In genomic region chr6:158705386-158706126, GRCh38 we compare ENCODE assay signal across 14 cellular contexts. TPM values are rescaled to one million over a fixed set of nuclear protein-coding genes. Genes with fewer than 3 reads are reported as not detected.
DNase-seq lines count a peak whose midpoint lies in the region; ATAC-seq, FAIRE-seq and TF ChIP-seq lines count a peak whose summit lies in the region.
"Had no signal": no experiment of that assay in that cellular context is flagged by ENCODE, and none has a peak within 500 bp of the region (broad histone marks: within the 10 kb centered on the region; RNA-seq: fewer than 3 reads in every experiment).

No MANE protein-coding gene starts in this region.

- H3K27ac ChIP-seq in IMR-90 (ENCODE audit: insufficient read depth, low read length): no peak overlapping the region
- H3K27ac ChIP-seq in HepG2 (ENCODE audit: extremely low read length, insufficient read depth, low read length): no peak overlapping the region
- H3K27ac ChIP-seq in stomach smooth muscle (ENCODE audit: low read length): peak overlapping the region; percentile 69

- no peak overlapping the region for H3K4ac ChIP-seq in IMR-90 (ENCODE audit: low read depth, low read length)

- no peak overlapping the region for H2BK15ac ChIP-seq in IMR-90 (ENCODE audit: low read depth, low read length)

- H3K9me1 ChIP-seq in IMR-90 (ENCODE audit: insufficient read depth, low read length): peaks cover 3% of the 10 kb centered on the region; the same call in 1 of the 2 replicates

- H3K27ac Mint-ChIP-seq in activated CD8-positive, alpha-beta T cell treated with anti-CD3 and anti-CD28 coated beads, Interleukin-2, amount 10 ng/mL, durations not matched to agents 7 days and 5 days: peak overlapping the region; percentile 73
- no peak overlapping the region for H3K27ac Mint-ChIP-seq in activated naive CD4-positive, alpha-beta T cell treated with anti-CD3 and anti-CD28 coated beads, Interleukin-2, amount 50 U/mL, for 72 hours
- H3K27ac Mint-ChIP-seq: activated CD4-positive, alpha-beta memory T cell treated with anti-CD3 and anti-CD28 coated beads, Interleukin-2, amount 10 ng/mL, durations not matched to agents 7 days and 5 days; activated naive CD4-positive, alpha-beta T cell treated with anti-CD3 and anti-CD28 coated beads, Interleukin-2, amount 10 ng/mL, durations not matched to agents 7 days and 5 days had no signal

- H3K9ac ChIP-seq in IMR-90 (ENCODE audit: low read depth, low read length): no peak overlapping the region
- peak overlapping the region; percentile 35; the same call in 1 of the 2 replicates for H3K9ac ChIP-seq in HepG2 (ENCODE audit: insufficient read depth, low read depth, low read length)
- H3K9ac ChIP-seq in stomach smooth muscle (ENCODE audit: low read length in 2 of 2): no peak overlapping the region

- no peak for TF ChIP-seq EP300 in HepG2 (IDR thresholded peaks at IDR 0.05; ENCODE audit: low read depth in 2 of 2, low read length in 2 of 2)
- TF ChIP-seq EP300 in HepG2 (CRISPR knock-in tag; IDR thresholded peaks at IDR 0.05; ENCODE audit: borderline replicate concordance): no peak

- no peak overlapping the region for H2AK9ac ChIP-seq in IMR-90 (replicated peaks; ENCODE audit: low read depth, low read length, poor library complexity)

- BruUV-seq in IMR-90 (replicated peaks; lab: Mats Ljungman, UMichigan) (no TSS peak), HepG2 (replicated peaks; lab: Mats Ljungman, UMichigan) (no TSS peak)

- no peaks in the 10 kb centered on the region for H3K27me3 Mint-ChIP-seq in activated CD8-positive, alpha-beta T cell treated with anti-CD3 and anti-CD28 coated beads, Interleukin-2, amount 10 ng/mL, durations not matched to agents 7 days and 5 days (ENCODE audit: low read depth)
- H3K27me3 Mint-ChIP-seq: activated CD4-positive, alpha-beta memory T cell treated with anti-CD3 and anti-CD28 coated beads, Interleukin-2, amount 10 ng/mL, durations not matched to agents 7 days and 5 days; activated naive CD4-positive, alpha-beta T cell treated with anti-CD3 and anti-CD28 coated beads, Interleukin-2, amount 10 ng/mL, durations not matched to agents 7 days and 5 days had no signal

- H3K18ac ChIP-seq in IMR-90 (ENCODE audit: low read depth, low read length): no peak overlapping the region

- H2BK5ac ChIP-seq in IMR-90 (ENCODE audit: low read depth, low read length, poor library complexity, severe bottlenecking): no peak overlapping the region

- H2AK5ac ChIP-seq in IMR-90 (ENCODE audit: low read depth, low read length): peak overlapping the region; percentile 80

- TF ChIP-seq POLR2A in IMR-90 (IDR thresholded peaks at IDR 0.05; ENCODE audit: low read depth, low read length) (no peak), HepG2 (IDR thresholded peaks at IDR 0.05; ENCODE audit: insufficient read depth in 1 of 2, low read depth in 2 of 2, low read length in 2 of 2) (no peak)

- peaks cover 34% of the 10 kb centered on the region for H3K36me3 Mint-ChIP-seq in activated CD8-positive, alpha-beta T cell treated with anti-CD3 and anti-CD28 coated beads, Interleukin-2, amount 10 ng/mL, durations not matched to agents 7 days and 5 days (ENCODE audit: low read depth)
- H3K36me3 Mint-ChIP-seq in activated naive CD4-positive, alpha-beta T cell treated with anti-CD3 and anti-CD28 coated beads, Interleukin-2, amount 50 U/mL, for 72 hours: peaks cover 13 to 18% of the 10 kb centered on the region in 2 donors

- TF ChIP-seq RAD21 in IMR-90 (IDR thresholded peaks at IDR 0.05; ENCODE audit: low read length) (no peak), HepG2 (CRISPR knock-in tag; IDR thresholded peaks at IDR 0.05) (no peak)

- dilution Hi-C loops in IMR-90 (cut with HindIII; ENCODE audit: low sequenced_read_pairs, unreplicated experiment): no loop called here

- H3K4me3 ChIP-seq in IMR-90 (ENCODE audit: insufficient read depth, low read depth, low read length) (no peak overlapping the region), HepG2 (replicated peaks in 1 of 3; ENCODE audit: insufficient read depth in 1 of 3, low read depth in 2 of 3, low read length in 3 of 3) (peak overlapping the region in 1 of 3 experiments; percentile 77; a peak in 2 of 6 replicates), stomach smooth muscle (ENCODE audit: low read length in 2 of 2) (no peak overlapping the region)
- H3K4me3 ChIP-seq: mucosa of descending colon had no signal

- H2AFZ ChIP-seq in IMR-90 (replicated peaks; ENCODE audit: low read length, poor library complexity) (no peak overlapping the region), HepG2 (ENCODE audit: low read length) (no peak overlapping the region)

- H3K4me2 ChIP-seq in IMR-90 (ENCODE audit: low read depth, low read length) (no peak overlapping the region), HepG2 (ENCODE audit: low read depth, low read length) (peak overlapping the region; percentile 70)

- H3K4me3 Mint-ChIP-seq in activated CD8-positive, alpha-beta T cell treated with anti-CD3 and anti-CD28 coated beads, Interleukin-2, amount 10 ng/mL, durations not matched to agents 7 days and 5 days: no peak overlapping the region
- H3K4me3 Mint-ChIP-seq: activated CD4-positive, alpha-beta memory T cell treated with anti-CD3 and anti-CD28 coated beads, Interleukin-2, amount 10 ng/mL, durations not matched to agents 7 days and 5 days; activated naive CD4-positive, alpha-beta T cell treated with anti-CD3 and anti-CD28 coated beads, Interleukin-2, amount 10 ng/mL, durations not matched to agents 7 days and 5 days had no signal

- CTCF ChIA-PET in IMR-90 (lab: Yijun Ruan, JAX) (interaction anchor here (1.7 to 2.2 kb wide), 2 partner anchors 265 to 267 kb away, joined by 6 to 10 read pairs; no protein-coding TSS in a partner anchor), HepG2 (lab: Yijun Ruan, JAX; ENCODE audit: low intra/inter-chr PET ratio, low total read pairs) (interaction anchor here (1.0 to 1.2 kb wide), 3 partner anchors 14 to 491 kb away, joined by 3 to 5 read pairs (median 3); no protein-coding TSS in a partner anchor)
- CTCF ChIA-PET in activated CD8-positive, alpha-beta T cell treated with anti-CD3 and anti-CD28 coated beads, Interleukin-2, amount 10 ng/mL, durations not matched to agents 7 days and 5 days (lab: Charles Lee): interaction anchor here (0.9 to 2.4 kb wide), 2 partner anchors 11 to 429 kb away, joined by 4 to 16 read pairs; no protein-coding TSS in a partner anchor

- in situ Hi-C loops in IMR-90 (cut with MboI; ENCODE audit: low sequenced_read_pairs): loop anchor here (5.0 kb wide), 1 partner anchor 267 kb away; no protein-coding TSS in a partner anchor
- in situ Hi-C loops in HepG2 (cut with HindIII; ENCODE audit: extremely low pct_ligation_motif_present, low pct_unique_long_range_greater_than_20kb): loop anchor here (5.0 to 25.0 kb wide), 2 partner anchors 267 to 407 kb away; no protein-coding TSS in a partner anchor

- H3K36me3 ChIP-seq in IMR-90 (ENCODE audit: control insufficient read depth, insufficient read depth, low read length): no peaks in the 10 kb centered on the region
- H3K36me3 ChIP-seq in HepG2 (replicated peaks in 1 of 2; ENCODE audit: control insufficient read depth in 1 of 2, insufficient read depth in 2 of 2, low read length in 2 of 2): no peaks in the 10 kb centered on the region
- H3K36me3 ChIP-seq in stomach smooth muscle (ENCODE audit: control insufficient read depth in 2 of 2, insufficient read depth in 2 of 2, low read length in 2 of 2): no peaks in the 10 kb centered on the region

- no peak for FAIRE-seq in HepG2 (lab: Jason Lieb, UNC)

- intact Hi-C loops in IMR-90 (cut with micrococcal nuclease): loop anchor here (5.0 kb wide), 1 partner anchor 87 kb away; no protein-coding TSS in a partner anchor
- intact Hi-C loops in HepG2 (cut with micrococcal nuclease; ENCODE audit: unreplicated experiment): loop anchor here (5.0 to 10.0 kb wide), 2 partner anchors 87 to 399 kb away; no protein-coding TSS in a partner anchor

- no peak for TF ChIP-seq CTCF in IMR-90 (conservative IDR thresholded peaks at IDR 0.05; ENCODE audit: low read depth, low read length)
- no peak for TF ChIP-seq CTCF in HepG2 (CRISPR knock-in tag; IDR thresholded peaks at IDR 0.05)

- H3K79me2 ChIP-seq in HepG2 (ENCODE audit: insufficient read depth, low read length): no peaks in the 10 kb centered on the region

- H2BK120ac ChIP-seq in IMR-90 (ENCODE audit: low read depth, low read length): no peak overlapping the region; the same call in 1 of the 2 replicates

- peaks cover 12% of the 10 kb centered on the region; the same call in 1 of the 2 replicates for H3K4me1 ChIP-seq in IMR-90 (ENCODE audit: control insufficient read depth, insufficient read depth, low read length)
- peaks cover 26% of the 10 kb centered on the region for H3K4me1 ChIP-seq in HepG2 (ENCODE audit: insufficient read depth, low read length)
- H3K4me1 ChIP-seq in stomach smooth muscle (ENCODE audit: control insufficient read depth, insufficient read depth, low read length): peaks cover 36% of the 10 kb centered on the region

- no peak overlapping the region; the same call in 1 of the 2 replicates for H4K5ac ChIP-seq in IMR-90 (ENCODE audit: low read depth, low read length)

- DNase-seq in IMR-90: no peak
- DNase-seq in activated CD8-positive, alpha-beta T cell treated with anti-CD3 and anti-CD28 coated beads, Interleukin-2, amount 10 ng/mL, durations not matched to agents 7 days and 5 days: no peak
- DNase-seq in HepG2 (ENCODE audit: low spot score): no peak
- no peak for DNase-seq in NCI-H1436 (lab: John Stamatoyannopoulos, UW)
- DNase-seq in activated naive CD4-positive, alpha-beta T cell (lab: John Stamatoyannopoulos, UW): no peak
- DNase-seq in activated naive CD4-positive, alpha-beta T cell treated with anti-CD3 and anti-CD28 coated beads, Interleukin-2, amount 50 U/mL, for 72 hours (ENCODE audit: low spot score in 2 of 2): no peak
- DNase-seq: activated CD4-positive, alpha-beta memory T cell treated with anti-CD3 and anti-CD28 coated beads, Interleukin-2, amount 10 ng/mL, durations not matched to agents 7 days and 5 days; activated naive CD4-positive, alpha-beta T cell treated with anti-CD3 and anti-CD28 coated beads, Interleukin-2, amount 10 ng/mL, durations not matched to agents 7 days and 5 days; stimulated activated CD4-positive, alpha-beta T cell treated with anti-CD3 and anti-CD28 coated beads, Interleukin-2, amount 100 ng/mL, for 48 hours; stimulated activated naive CD4-positive, alpha-beta T cell treated with Interleukin-2 at 50 U/mL for 16 hours; T1000 had no signal

- H3K23ac ChIP-seq in IMR-90 (ENCODE audit: low read depth, low read length): no peak overlapping the region

- H3K9me3 ChIP-seq in IMR-90 (ENCODE audit: control insufficient read depth, insufficient read depth, low read length): no peaks in the 10 kb centered on the region
- no peaks in the 10 kb centered on the region for H3K9me3 ChIP-seq in HepG2 (ENCODE audit: low read length)
- no peaks in the 10 kb centered on the region for H3K9me3 ChIP-seq in stomach smooth muscle (ENCODE audit: control insufficient read depth in 2 of 2, low read length in 2 of 2)
- H3K9me3 ChIP-seq: mucosa of descending colon had no signal

- H4K8ac ChIP-seq in IMR-90 (ENCODE audit: low read depth in 2 of 2, low read length in 2 of 2): no peak overlapping the region

- H2BK20ac ChIP-seq in IMR-90 (ENCODE audit: low read depth, low read length): no peak overlapping the region

- H3K14ac ChIP-seq in IMR-90 (replicated peaks; ENCODE audit: low read depth, low read length): no peak overlapping the region

- H3K56ac ChIP-seq in IMR-90 (ENCODE audit: extremely low read depth, insufficient read depth, low read length): no peak overlapping the region

- H3K79me1 ChIP-seq in IMR-90 (ENCODE audit: low read depth in 1 of 2, low read length in 2 of 2): no peaks in the 10 kb centered on the region

- no peak overlapping the region for H4K91ac ChIP-seq in IMR-90 (ENCODE audit: insufficient read depth, low read depth, low read length)

- POLR2A ChIA-PET in IMR-90 (lab: Charles Lee; ENCODE audit: unreplicated experiment) (no interaction called here), HepG2 (lab: Yijun Ruan, JAX) (no interaction called here)
- POLR2A ChIA-PET in activated CD8-positive, alpha-beta T cell treated with anti-CD3 and anti-CD28 coated beads, Interleukin-2, amount 10 ng/mL, durations not matched to agents 7 days and 5 days (lab: Charles Lee): no interaction called here

- H3K9me3 Mint-ChIP-seq in activated CD8-positive, alpha-beta T cell treated with anti-CD3 and anti-CD28 coated beads, Interleukin-2, amount 10 ng/mL, durations not matched to agents 7 days and 5 days (ENCODE audit: insufficient read depth): no peaks in the 10 kb centered on the region
- no peaks in the 10 kb centered on the region for H3K9me3 Mint-ChIP-seq in activated naive CD4-positive, alpha-beta T cell treated with anti-CD3 and anti-CD28 coated beads, Interleukin-2, amount 50 U/mL, for 72 hours
- H3K9me3 Mint-ChIP-seq: activated CD4-positive, alpha-beta memory T cell treated with anti-CD3 and anti-CD28 coated beads, Interleukin-2, amount 10 ng/mL, durations not matched to agents 7 days and 5 days; activated naive CD4-positive, alpha-beta T cell treated with anti-CD3 and anti-CD28 coated beads, Interleukin-2, amount 10 ng/mL, durations not matched to agents 7 days and 5 days had no signal

- H3K27me3 ChIP-seq in IMR-90 (ENCODE audit: control insufficient read depth, insufficient read depth, low read length) (no peaks in the 10 kb centered on the region), HepG2 (ENCODE audit: control insufficient read depth in 1 of 2, insufficient read depth in 2 of 2, low read length in 2 of 2) (peaks cover 4 to 17% of the 10 kb centered on the region in 2 experiments; a peak in 3 of 5 replicates), stomach smooth muscle (ENCODE audit: control insufficient read depth in 1 of 2, insufficient read depth in 2 of 2, low read length in 2 of 2) (no peaks in the 10 kb centered on the region)

- WGBS in IMR-90 (ENCODE audit: extremely low coverage in 2 of 2, insufficient read length in 1 of 2), 2 experiments: 71% methylated on average over 10 of the region's 13 CpGs; no CpG with 5 or more reads in 1 of the 2 experiments
- WGBS in HepG2 (ENCODE audit: low lambda C conversion rate): 27% methylated on average over 13 of the region's 13 CpGs

- ATAC-seq in IMR-90 (ENCODE audit: low read depth) (no peak), HepG2 (peak; percentile 39)
- ATAC-seq in activated CD8-positive, alpha-beta T cell treated with anti-CD3 and anti-CD28 coated beads, Interleukin-2, amount 10 ng/mL, durations not matched to agents 7 days and 5 days: no peak
- no peak for ATAC-seq in activated naive CD4-positive, alpha-beta T cell treated with anti-CD3 and anti-CD28 coated beads, Interleukin-2, amount 50 U/mL, for 72 hours
- ATAC-seq: esophagus mucosa had no signal

- H3K4me1 Mint-ChIP-seq in activated CD8-positive, alpha-beta T cell treated with anti-CD3 and anti-CD28 coated beads, Interleukin-2, amount 10 ng/mL, durations not matched to agents 7 days and 5 days (ENCODE audit: low read depth): peaks cover 30% of the 10 kb centered on the region

- H4K20me1 ChIP-seq in IMR-90 (ENCODE audit: insufficient read depth, low read length): no peaks in the 10 kb centered on the region
- H4K20me1 ChIP-seq in HepG2 (ENCODE audit: insufficient read depth, low read length): no peaks in the 10 kb centered on the region

RNA-seq across cellular contexts. Expression of gene SYTL3, which starts 55.7 kb away (rescaled TPM):
- total RNA-seq in IMR-90 (2012; rRNA removed): 3.6 and 4.3 TPM in 2 replicates
- polyA plus RNA-seq in IMR-90 (2012; rRNA removed): 2.8 and 2.9 TPM in 2 replicates
- 1.6 and 2.4 TPM in 2 replicates for polyA plus RNA-seq in IMR-90 (2012; cell fraction: cytosol; rRNA removed)
- polyA plus RNA-seq in IMR-90 (2012; cell fraction: nucleus; rRNA removed; ENCODE audit: low replicate concordance): 3.8 and 6.6 TPM in 2 replicates
- total RNA-seq in activated CD8-positive, alpha-beta T cell treated with anti-CD3 and anti-CD28 coated beads, Interleukin-2, amount 10 ng/mL, durations not matched to agents 7 days and 5 days: 10 to 100 TPM; 43.5 to 48.3 TPM
- total RNA-seq in HepG2 (2016; rRNA removed; fragmentation: Illumina TruSeq; extraction: Trizol): 0.11 and 0.17 TPM in 2 replicates
- 0.20 and 0.26 TPM in 2 replicates for total RNA-seq in HepG2 (2016; cell fraction: cytosol; rRNA removed; fragmentation: Illumina TruSeq; extraction: Trizol; ENCODE audit: low read depth)
- total RNA-seq in HepG2 (2016; cell fraction: insoluble cytoplasmic fraction; rRNA removed; fragmentation: Illumina TruSeq; extraction: Trizol): 0.19 and 0.25 TPM in 2 replicates
- total RNA-seq in HepG2 (2016; cell fraction: membrane; rRNA removed; fragmentation: Illumina TruSeq; extraction: Trizol): 0.14 and 0.15 TPM in 2 replicates
- 0.37 and 0.50 TPM in 2 replicates for total RNA-seq in HepG2 (2016; cell fraction: nucleus; rRNA removed; fragmentation: Illumina TruSeq; extraction: Trizol)
- polyA plus RNA-seq in HepG2 (2011; rRNA removed): 0.21 and 0.28 TPM in 2 replicates
- 0.12 and 0.15 TPM in 2 replicates for polyA plus RNA-seq in HepG2 (2011; cell fraction: cytosol; rRNA removed)
- 0.59 and 0.64 TPM in 2 replicates for polyA plus RNA-seq in HepG2 (2011; cell fraction: nucleus; rRNA removed)
- polyA plus RNA-seq in HepG2 (2012): 0.21 and 0.44 TPM in 2 replicates
- 0.16 and 0.17 TPM in 2 replicates for polyA plus RNA-seq in HepG2 (2016; cell fraction: cytosol; fragmentation: Illumina TruSeq; extraction: Trizol; ENCODE audit: low read depth)
- polyA plus RNA-seq in HepG2 (2016; cell fraction: insoluble cytoplasmic fraction; fragmentation: Illumina TruSeq; extraction: Trizol; ENCODE audit: low read depth): 0.10 and 0.34 TPM in 2 replicates
- polyA plus RNA-seq in HepG2 (2016; cell fraction: membrane; fragmentation: Illumina TruSeq; extraction: Trizol; ENCODE audit: low read depth): 0.07 and 0.15 TPM in 2 replicates
- polyA plus RNA-seq in HepG2 (2016; cell fraction: nucleus; fragmentation: Illumina TruSeq; extraction: Trizol; ENCODE audit: insufficient read depth, low read depth): 0.22 and 0.72 TPM in 2 replicates
- polyA minus RNA-seq in HepG2 (2011; rRNA and poly(A)+ RNA removed; ENCODE audit: low replicate concordance): 0.28 TPM in 1 of 2 replicates, not detected in the other
- polyA minus RNA-seq in HepG2 (2011; cell fraction: cytosol; rRNA and poly(A)+ RNA removed): not detected in 2 replicates
- polyA minus RNA-seq in HepG2 (2011; cell fraction: nucleus; rRNA and poly(A)+ RNA removed): 0.64 and 0.87 TPM in 2 replicates
- total RNA-seq in activated naive CD4-positive, alpha-beta T cell treated with anti-CD3 and anti-CD28 coated beads, Interleukin-2, amount 50 U/mL, for 72 hours: 100 to 1,000 TPM; 122 to 143 TPM
